Comparison of ENCODE assay signal across 22 cellular contexts in the genomic region with DNA sequence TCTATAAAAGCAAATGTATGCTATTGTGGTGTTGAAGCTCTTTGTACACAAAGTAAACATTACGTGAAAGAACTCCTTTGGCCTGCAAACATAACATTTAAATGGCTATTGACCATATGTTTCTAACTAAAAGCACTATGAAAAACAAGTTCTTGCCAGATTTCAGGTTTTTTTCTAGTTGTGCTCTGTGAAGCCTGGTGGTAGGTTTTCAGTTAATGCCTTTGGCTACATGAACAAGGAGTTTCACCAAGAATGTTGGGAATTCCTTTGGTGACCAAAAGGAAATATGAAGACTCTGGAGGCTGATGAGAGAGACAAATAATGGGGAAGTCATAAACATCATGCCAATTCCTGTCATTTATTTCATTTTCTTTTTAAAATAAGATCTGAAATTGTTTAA.
DNase-seq lines count a peak whose midpoint lies in the region; ATAC-seq and TF ChIP-seq lines count a peak whose summit lies in the region.
"Had no signal": no experiment of that assay in that cellular context is flagged by ENCODE, and none has a peak within 500 bp of the region (broad histone marks: within the 10 kb centered on the region; RNA-seq: fewer than 3 reads in every experiment).

No MANE protein-coding gene starts in this region.

- H3K9me3 ChIP-seq in HUES48 (ENCODE audit: control insufficient read depth, insufficient read depth, low read length), result no peaks in the 10 kb centered on the region
- H3K9me3 ChIP-seq in BE2C, result no peaks in the 10 kb centered on the region
- H3K9me3 ChIP-seq: BLaER1, right atrium auricular region had no signal

- peak overlapping the region; percentile 61 for H3K27ac ChIP-seq in HUES48 (ENCODE audit: low read depth, low read length)
- H3K27ac ChIP-seq: BLaER1, dorsolateral prefrontal cortex, right atrium auricular region had no signal

- no peak overlapping the region for H3K4me3 ChIP-seq in AG09309 (ENCODE audit: control insufficient read depth, low read depth, low read length)
- H3K4me3 ChIP-seq in HUES48 (ENCODE audit: low read depth, low read length), result no peak overlapping the region
- no peak overlapping the region for H3K4me3 ChIP-seq in astrocyte of the spinal cord (ENCODE audit: low read depth, low read length)
- H3K4me3 ChIP-seq in BE2C (ENCODE audit: low read depth, low read length), result no peak overlapping the region
- H3K4me3 ChIP-seq: BLaER1, dorsolateral prefrontal cortex, right atrium auricular region had no signal

- H3K36me3 ChIP-seq in HUES48 (ENCODE audit: control insufficient read depth, insufficient read depth, low read length) (no peaks in the 10 kb centered on the region), BE2C (no peaks in the 10 kb centered on the region)
- H3K36me3 ChIP-seq: BLaER1, right atrium auricular region had no signal

- DNase-seq in AG09309 (ENCODE audit: low read depth) (peak; percentile 75), astrocyte of the spinal cord (ENCODE audit: low read depth, low spot score) (peak; percentile 76), islet precursor cell (peak; percentile 66), BE2C (no peak), NCI-H2196 treated with DMSO at 0.1 percent for 48 hours (lab: John Stamatoyannopoulos, UW; ENCODE audit: unreplicated experiment) (no peak)
- no peak for DNase-seq in stimulated activated naive CD8-positive, alpha-beta T cell treated with anti-CD3 and anti-CD28 coated beads, Interleukin-15, amount 100 ng/mL, for 72 hours
- DNase-seq in naive thymus-derived CD8-positive, alpha-beta T cell, result no peak
- DNase-seq: activated CD4-positive, CD25-positive, alpha-beta regulatory T cell treated with anti-CD3 and anti-CD28 coated beads, Interleukin-2, amount 50 U/mL, for 72 hours; activated T-cell treated with anti-CD3 and anti-CD28 coated beads, Interleukin-2, amount 50 U/mL, for 24 hours; amygdala; DND-41; dorsolateral prefrontal cortex; H7; naive thymus-derived CD4-positive, alpha-beta T cell; NCI-H2171; stimulated activated CD4-positive, alpha-beta T cell treated with anti-CD3 and anti-CD28 coated beads, Interleukin-4, amount 100 ng/mL, for 1 hour; T-cell had no signal

- H3K27me3 ChIP-seq in HUES48 (ENCODE audit: control insufficient read depth, insufficient read depth, low read length) (no peaks in the 10 kb centered on the region), BE2C (no peaks in the 10 kb centered on the region)
- H3K27me3 ChIP-seq: BLaER1, dorsolateral prefrontal cortex, right atrium auricular region had no signal

- no peak overlapping the region for H3K27ac Mint-ChIP-seq in stimulated activated naive CD8-positive, alpha-beta T cell treated with anti-CD3 and anti-CD28 coated beads, Interleukin-15, amount 100 ng/mL, for 72 hours
- H3K27ac Mint-ChIP-seq in naive thymus-derived CD8-positive, alpha-beta T cell, result no peak overlapping the region
- H3K27ac Mint-ChIP-seq: activated T-cell treated with anti-CD3 and anti-CD28 coated beads, Interleukin-2, amount 50 U/mL, for 24 hours; naive thymus-derived CD4-positive, alpha-beta T cell; stimulated activated effector memory CD8-positive, alpha-beta T cell treated with anti-CD3 and anti-CD28 coated beads, Interleukin-12 subunit alpha, Interleukin-12 subunit beta, amount 100 ng/mL, for 72 hours; T-cell; type B pancreatic cell had no signal

- in situ Hi-C loops in astrocyte of the spinal cord (cut with HindIII; ENCODE audit: low sequenced_read_pairs), result no loop called here

- no peak for ATAC-seq in stimulated activated naive CD8-positive, alpha-beta T cell treated with anti-CD3 and anti-CD28 coated beads, Interleukin-15, amount 100 ng/mL, for 72 hours
- ATAC-seq in naive thymus-derived CD8-positive, alpha-beta T cell, result no peak
- ATAC-seq: naive thymus-derived CD4-positive, alpha-beta T cell; stimulated activated effector memory CD8-positive, alpha-beta T cell treated with anti-CD3 and anti-CD28 coated beads, Interleukin-12 subunit alpha, Interleukin-12 subunit beta, amount 100 ng/mL, for 72 hours; T-cell had no signal

- peak overlapping the region; percentile 2; the same call in 1 of the 2 replicates for H3K9ac ChIP-seq in HUES48 (ENCODE audit: low read depth, low read length)
- H3K9ac ChIP-seq: BLaER1 had no signal

- H3K9me3 Mint-ChIP-seq in stimulated activated naive CD8-positive, alpha-beta T cell treated with anti-CD3 and anti-CD28 coated beads, Interleukin-15, amount 100 ng/mL, for 72 hours, result no peaks in the 10 kb centered on the region
- H3K9me3 Mint-ChIP-seq in naive thymus-derived CD8-positive, alpha-beta T cell, result peaks cover 0 to 2% (median 0%) of the 10 kb centered on the region in 9 donors
- H3K9me3 Mint-ChIP-seq: activated T-cell treated with anti-CD3 and anti-CD28 coated beads, Interleukin-2, amount 50 U/mL, for 24 hours; naive thymus-derived CD4-positive, alpha-beta T cell; stimulated activated effector memory CD8-positive, alpha-beta T cell treated with anti-CD3 and anti-CD28 coated beads, Interleukin-12 subunit alpha, Interleukin-12 subunit beta, amount 100 ng/mL, for 72 hours; T-cell had no signal

- H3K4me1 ChIP-seq in HUES48 (ENCODE audit: control insufficient read depth, insufficient read depth, low read length) (peaks cover 63% of the 10 kb centered on the region), BE2C (peaks cover 3% of the 10 kb centered on the region; the same call in 1 of the 2 replicates)
- H3K4me1 ChIP-seq: BLaER1 had no signal

- H3K36me3 Mint-ChIP-seq in naive thymus-derived CD8-positive, alpha-beta T cell, result no peaks in the 10 kb centered on the region
- H3K36me3 Mint-ChIP-seq: naive thymus-derived CD4-positive, alpha-beta T cell; stimulated activated effector memory CD8-positive, alpha-beta T cell treated with anti-CD3 and anti-CD28 coated beads, Interleukin-12 subunit alpha, Interleukin-12 subunit beta, amount 100 ng/mL, for 72 hours; T-cell; type B pancreatic cell had no signal

- H3K4me3 Mint-ChIP-seq in stimulated activated naive CD8-positive, alpha-beta T cell treated with anti-CD3 and anti-CD28 coated beads, Interleukin-15, amount 100 ng/mL, for 72 hours, result no peak overlapping the region
- no peak overlapping the region for H3K4me3 Mint-ChIP-seq in naive thymus-derived CD8-positive, alpha-beta T cell
- H3K4me3 Mint-ChIP-seq: activated T-cell treated with anti-CD3 and anti-CD28 coated beads, Interleukin-2, amount 50 U/mL, for 24 hours; naive thymus-derived CD4-positive, alpha-beta T cell; stimulated activated effector memory CD8-positive, alpha-beta T cell treated with anti-CD3 and anti-CD28 coated beads, Interleukin-12 subunit alpha, Interleukin-12 subunit beta, amount 100 ng/mL, for 72 hours; T-cell; type B pancreatic cell had no signal

- POLR2A ChIA-PET in naive thymus-derived CD8-positive, alpha-beta T cell (lab: Charles Lee), result no interaction called here

- H3K4me1 Mint-ChIP-seq in stimulated activated naive CD8-positive, alpha-beta T cell treated with anti-CD3 and anti-CD28 coated beads, Interleukin-15, amount 100 ng/mL, for 72 hours, result no peaks in the 10 kb centered on the region
- H3K4me1 Mint-ChIP-seq in naive thymus-derived CD8-positive, alpha-beta T cell, result no peaks in the 10 kb centered on the region
- H3K4me1 Mint-ChIP-seq: naive thymus-derived CD4-positive, alpha-beta T cell; stimulated activated effector memory CD8-positive, alpha-beta T cell treated with anti-CD3 and anti-CD28 coated beads, Interleukin-12 subunit alpha, Interleukin-12 subunit beta, amount 100 ng/mL, for 72 hours; T-cell had no signal

- no peak for TF ChIP-seq CTCF in AG09309 (IDR thresholded peaks at IDR 0.05; ENCODE audit: control insufficient read depth, insufficient read depth, low read depth, low read length, missing control alignments)
- peak; percentile 13 for TF ChIP-seq CTCF in astrocyte of the spinal cord (IDR thresholded peaks at IDR 0.05; ENCODE audit: low read depth, low read length)
- TF ChIP-seq CTCF in BE2C (IDR thresholded peaks at IDR 0.05; ENCODE audit: low read depth, low read length), result no peak

- H3K27me3 Mint-ChIP-seq in stimulated activated naive CD8-positive, alpha-beta T cell treated with anti-CD3 and anti-CD28 coated beads, Interleukin-15, amount 100 ng/mL, for 72 hours, result no peaks in the 10 kb centered on the region
- peaks cover 0 to 3% (median 0%) of the 10 kb centered on the region in 5 donors for H3K27me3 Mint-ChIP-seq in naive thymus-derived CD8-positive, alpha-beta T cell
- H3K27me3 Mint-ChIP-seq: activated T-cell treated with anti-CD3 and anti-CD28 coated beads, Interleukin-2, amount 50 U/mL, for 24 hours; T-cell; type B pancreatic cell had no signal

Comparison
In these comparisons a context has a peak if more than half of its experiments do, and no peak if none do; other contexts are left out.
1. DNase-seq: peak in AG09309 (single experiment), astrocyte of the spinal cord (single experiment) and islet precursor cell (single experiment); none in BE2C (single experiment), stimulated activated naive CD8-positive, alpha-beta T cell treated with anti-CD3 and anti-CD28 coated beads, Interleukin-15, amount 100 ng/mL, for 72 hours (0 of 2), NCI-H2196 treated with DMSO at 0.1 percent for 48 hours (single experiment) and naive thymus-derived CD8-positive, alpha-beta T cell (0 of 10).